Comparison of ENCODE assay signal across 8 cellular contexts in genomic region chr14:101965145-101965531, GRCh38.
DNase-seq lines count a peak whose midpoint lies in the region; ATAC-seq and TF ChIP-seq lines count a peak whose summit lies in the region.

No MANE protein-coding gene starts in this region.

- peak overlapping the region; percentile 93 for H3K4me3 Mint-ChIP-seq in nephron progenitor cell

- H3K27me3 Mint-ChIP-seq in nephron progenitor cell (ENCODE audit: low read depth, poor library complexity): peaks cover 4% of the 10 kb centered on the region

- peaks cover 22% of the 10 kb centered on the region for H3K36me3 Mint-ChIP-seq in nephron progenitor cell (ENCODE audit: low read depth)

- peaks cover 6 to 34% (median 22%) of the 10 kb centered on the region in 11 experiments; a peak in 16 of 22 replicates for H3K36me3 ChIP-seq in BLaER1 treated with 17β-estradiol and CSF1 and Interleukin-3, amounts not matched to agents 10 nM and 100 nM
- H3K36me3 ChIP-seq in OCI-LY1 (ENCODE audit: insufficient read depth, low read length): 0 out of 2 replicates have a peak, but pooled peaks cover 4% of the 10 kb centered on the region

- no peaks in the 10 kb centered on the region for H3K9me2 ChIP-seq in OCI-LY1 (ENCODE audit: low read depth, low read length)

- H3K9me3 Mint-ChIP-seq in nephron progenitor cell: no peaks in the 10 kb centered on the region

- no peak overlapping the region for H2AFZ ChIP-seq in OCI-LY1 (ENCODE audit: low read length)

- TF ChIP-seq CTCF in OCI-LY1 (IDR thresholded peaks at IDR 0.05; ENCODE audit: low read length) (no peak), nephron progenitor cell (IDR thresholded peaks at IDR 0.05) (no peak)

- H3K27me3 ChIP-seq in BLaER1 treated with 17β-estradiol and CSF1 and Interleukin-3, amounts not matched to agents 10 nM and 100 nM: no peaks in the 10 kb centered on the region
- H3K27me3 ChIP-seq in OCI-LY1 (ENCODE audit: insufficient read depth, low read length): no peaks in the 10 kb centered on the region

- H3K79me2 ChIP-seq in OCI-LY1 (ENCODE audit: insufficient read depth, low read length): peaks cover 45% of the 10 kb centered on the region

- peak overlapping the region; percentile 94 to 99 (median 98) for H3K9ac ChIP-seq in BLaER1 treated with 17β-estradiol and CSF1 and Interleukin-3, amounts not matched to agents 10 nM and 100 nM
- H3K9ac ChIP-seq in OCI-LY1 (ENCODE audit: low read length): peak overlapping the region; percentile 89

- no peaks in the 10 kb centered on the region for H3K9me3 ChIP-seq in BLaER1 treated with 17β-estradiol and CSF1 and Interleukin-3, amounts not matched to agents 10 nM and 100 nM (replicated peaks in 1 of 11)
- H3K9me3 ChIP-seq in OCI-LY1 (ENCODE audit: low read length): no peaks in the 10 kb centered on the region

- peaks cover 48 to 66% (median 52%) of the 10 kb centered on the region in 10 experiments for H3K4me1 ChIP-seq in BLaER1 treated with 17β-estradiol and CSF1 and Interleukin-3, amounts not matched to agents 10 nM and 100 nM
- H3K4me1 ChIP-seq in OCI-LY1 (ENCODE audit: insufficient read depth, low read length, severe bottlenecking): peaks cover 64% of the 10 kb centered on the region

- peaks cover 39 to 57% (median 50%) of the 10 kb centered on the region in 11 experiments; a peak in 21 of 22 replicates for H4K20me1 ChIP-seq in BLaER1 treated with 17β-estradiol and CSF1 and Interleukin-3, amounts not matched to agents 10 nM and 100 nM
- no peaks in the 10 kb centered on the region for H4K20me1 ChIP-seq in OCI-LY1 (ENCODE audit: insufficient read depth, low read length)

- ATAC-seq in HG03439 (IDR thresholded peaks at IDR 0.05; ENCODE audit: unreplicated experiment): peak; percentile 29

- H3K27ac Mint-ChIP-seq in nephron progenitor cell: no peak overlapping the region

- DNase-seq in GM19240 (ENCODE audit: insufficient read length, low spot score) (peak; percentile 49), fibroblast of peridontal ligament (ENCODE audit: extremely low read depth) (peak; percentile 68), nephron progenitor cell (peak; percentile 52), superior temporal gyrus (ENCODE audit: extremely low spot score) (peak; percentile 78)
- peak; percentile 30 for DNase-seq in activated T-helper 9 cell treated with anti-CD3 and anti-CD28 coated beads, Interleukin-2, amount 50 U/mL, for 16 hours (ENCODE audit: low read depth)

- peak overlapping the region; percentile 88 to 100 (median 99) for H3K4me3 ChIP-seq in BLaER1 treated with 17β-estradiol and CSF1 and Interleukin-3, amounts not matched to agents 10 nM and 100 nM
- peak overlapping the region; percentile 96 for H3K4me3 ChIP-seq in OCI-LY1 (ENCODE audit: low read depth, low read length, poor library complexity, severe bottlenecking)

- peaks cover 50% of the 10 kb centered on the region for H3K4me1 Mint-ChIP-seq in nephron progenitor cell

- no peaks in the 10 kb centered on the region; the same call in 1 of the 2 replicates for H3F3A ChIP-seq in OCI-LY1 (ENCODE audit: insufficient read depth, low read length)

- peak overlapping the region; percentile 75 to 99 (median 92) for H3K4me2 ChIP-seq in BLaER1 treated with 17β-estradiol and CSF1 and Interleukin-3, amounts not matched to agents 10 nM and 100 nM
- peak overlapping the region; percentile 93 for H3K4me2 ChIP-seq in OCI-LY1 (ENCODE audit: low read length)

- peak overlapping the region; percentile 86 to 98 (median 96) for H3K27ac ChIP-seq in BLaER1 treated with 17β-estradiol and CSF1 and Interleukin-3, amounts not matched to agents 10 nM and 100 nM
- H3K27ac ChIP-seq in OCI-LY1 (ENCODE audit: low read depth, low read length, poor library complexity, severe bottlenecking): peak overlapping the region; percentile 94

Comparison
In these comparisons a context has a peak if more than half of its experiments do, and no peak if none do; other contexts are left out.
1. Peak in every context shown above with its lines: DNase-seq, ATAC-seq, H3K4me3 ChIP-seq and H3K27ac ChIP-seq.